14 cellular contexts compared by ENCODE assay signal in the genomic region with DNA sequence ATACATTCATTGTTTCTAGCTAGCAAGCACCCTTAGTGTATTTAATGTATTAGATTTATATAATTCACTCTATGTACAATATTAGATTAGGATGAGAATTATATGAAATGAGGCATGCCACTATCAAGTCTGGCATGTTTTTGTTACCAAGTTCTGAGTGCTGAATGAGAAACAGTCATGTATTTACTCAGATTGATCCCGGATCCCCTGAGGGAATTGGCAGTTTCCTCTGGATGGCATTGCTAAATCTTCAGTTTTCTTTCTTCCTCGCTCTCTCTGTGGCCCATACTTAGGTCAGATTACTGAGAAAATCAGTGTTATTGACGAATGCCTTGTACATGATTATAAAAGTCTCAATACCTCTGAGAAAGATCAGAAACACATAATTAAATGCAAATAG.
DNase-seq lines count a peak whose midpoint lies in the region; ATAC-seq and TF ChIP-seq lines count a peak whose summit lies in the region.
"Had no signal": no experiment of that assay in that cellular context is flagged by ENCODE, and none has a peak within 500 bp of the region (broad histone marks: within the 10 kb centered on the region; RNA-seq: fewer than 3 reads in every experiment).

No MANE protein-coding gene starts in this region.

- no peaks in the 10 kb centered on the region for H3K4me1 ChIP-seq in upper lobe of left lung

- in situ Hi-C loops in SK-MEL-5 (cut with HindIII; ENCODE audit: low pct_unique_long_range_greater_than_20kb, low sequenced_read_pairs): no loop called here

- WGBS in upper lobe of left lung, 2 donors: 94 to 95% methylated on average over 3 of the region's 3 CpGs

- H3K27ac ChIP-seq in epithelial cell of prostate (no peak overlapping the region), upper lobe of left lung (no peak overlapping the region)

- TF ChIP-seq POLR2A in upper lobe of left lung (IDR thresholded peaks at IDR 0.05): no peak

- no peak for TF ChIP-seq EP300 in upper lobe of left lung (IDR thresholded peaks at IDR 0.05)

- ATAC-seq in upper lobe of left lung (ENCODE audit: low FRiP score in 2 of 2): no peak
- ATAC-seq: CD8-positive, alpha-beta T cell; GM23338 had no signal

- DNase-seq in NCI-H526 treated with DMSO at 0.1 percent for 48 hours (lab: John Stamatoyannopoulos, UW) (peak; percentile 23), NCI-H526 (lab: John Stamatoyannopoulos, UW) (no peak), SK-MEL-5 (ENCODE audit: low read depth, low spot score) (peak; percentile 24), epithelial cell of prostate (ENCODE audit: low read depth, low spot score) (peak; percentile 8), upper lobe of left lung (no peak), NAMALWA (ENCODE audit: low spot score) (no peak), hypothalamus (lab: John Stamatoyannopoulos, UW) (no peak)
- DNase-seq: CD8-positive, alpha-beta T cell; COR-L47; DMS153; DMS79 treated with DMSO at 0.1 percent for 48 hours; EL; H7 had no signal

- TF ChIP-seq CTCF in upper lobe of left lung (IDR thresholded peaks at IDR 0.05): no peak

- no peaks in the 10 kb centered on the region for H3K9me3 ChIP-seq in upper lobe of left lung

- no peaks in the 10 kb centered on the region for H3K27me3 ChIP-seq in upper lobe of left lung

- no peak overlapping the region for H3K4me3 ChIP-seq in upper lobe of left lung
- H3K4me3 ChIP-seq: GM23338 had no signal

- peaks cover 2 to 14% (median 5%) of the 10 kb centered on the region in 4 donors for H3K36me3 ChIP-seq in upper lobe of left lung

Comparison
In these comparisons a context has a peak if more than half of its experiments do, and no peak if none do; other contexts are left out.
1. DNase-seq: peak in NCI-H526 treated with DMSO at 0.1 percent for 48 hours (single experiment), SK-MEL-5 (single experiment) and epithelial cell of prostate (single experiment); none in NCI-H526 (0 of 2), upper lobe of left lung (0 of 2), NAMALWA (single experiment) and hypothalamus (0 of 51).